1 cellular context compared by ENCODE assay signal in genomic region chr1:25247024-25247828, GRCh38.
TF ChIP-seq lines count a peak whose summit lies in the region.

RSRP1 (minus strand) TSS chr1:25247454; CDS start chr1:25246963, 491 bp downstream.

TF ChIP-seq in GM12878, 131 proteins besides CTCF, POLR2A, EP300 and RAD21 (continued from another document):
- peak; percentile 60 for TF ChIP-seq MXI1 (IDR thresholded peaks at IDR 0.05; ENCODE audit: low read depth, low read length)
- 0 out of 2 replicates have a peak, but pooled peaks have one; percentile 50 for TF ChIP-seq ZNF24 (IDR thresholded peaks at IDR 0.05)
- peak; percentile 90; the same call in 1 of the 2 replicates for TF ChIP-seq RCOR1 (conservative IDR thresholded peaks at IDR 0.05; ENCODE audit: low read depth, low read length)
- TF ChIP-seq NR2F1 (conservative IDR thresholded peaks at IDR 0.05) = peak; percentile 15; the same call in 1 of the 2 replicates
- no peak for TF ChIP-seq JUND (IDR thresholded peaks at IDR 0.05; ENCODE audit: low read depth, low read length)
- TF ChIP-seq SUZ12 (IDR thresholded peaks at IDR 0.05; ENCODE audit: unreplicated experiment) = no peak
- peak; percentile 45; the same call in 1 of the 2 replicates for TF ChIP-seq BMI1 (IDR thresholded peaks at IDR 0.05; ENCODE audit: borderline replicate concordance)
- TF ChIP-seq ESRRA (IDR thresholded peaks at IDR 0.05; ENCODE audit: low read length) = peak; percentile 28; the same call in 1 of the 2 replicates
- no peak for TF ChIP-seq SREBF2 (IDR thresholded peaks at IDR 0.05; ENCODE audit: low read length)
- peak; percentile 93 for TF ChIP-seq CBFB (IDR thresholded peaks at IDR 0.05; ENCODE audit: low read depth)
- peak; percentile 98 for TF ChIP-seq SMAD1 (IDR thresholded peaks at IDR 0.05; ENCODE audit: low read depth, partially characterized antibody)
- peak; percentile 43; the same call in 1 of the 2 replicates for TF ChIP-seq PAX5 (IDR thresholded peaks at IDR 0.05; ENCODE audit: borderline replicate concordance, low read depth, low read length)
- TF ChIP-seq POLR2AphosphoS5 (IDR thresholded peaks at IDR 0.05; ENCODE audit: low read length) = peak; percentile 100
- peak in 1 of 2 experiments; percentile 59; a peak in 2 of 4 replicates for TF ChIP-seq ETV6 (conservative IDR thresholded peaks at IDR 0.05 in 1 of 2, IDR thresholded peaks at IDR 0.05 in 1 of 2; ENCODE audit: borderline replicate concordance in 1 of 2, low read depth in 1 of 2)
- 0 out of 2 replicates have a peak, but pooled peaks have one; percentile 2 for TF ChIP-seq BCL11A (IDR thresholded peaks at IDR 0.05; ENCODE audit: low read depth, low read length)
- peak; percentile 88; the same call in 1 of the 2 replicates for TF ChIP-seq TCF3 (IDR thresholded peaks at IDR 0.05; ENCODE audit: borderline replicate concordance, insufficient read depth, low read depth, low read length)
- TF ChIP-seq E2F8 (IDR thresholded peaks at IDR 0.05; ENCODE audit: low read depth, partially characterized antibody) = peak; percentile 55
- TF ChIP-seq ZNF687 (IDR thresholded peaks at IDR 0.05) = peak; percentile 96
- TF ChIP-seq CREB1 (IDR thresholded peaks at IDR 0.05; ENCODE audit: low read depth) = peak; percentile 89
- peak; percentile 70; the same call in 1 of the 2 replicates for TF ChIP-seq GATAD2B (conservative IDR thresholded peaks at IDR 0.05; ENCODE audit: low read depth)
- 0 out of 4 replicates have a peak, but pooled peaks of 1 of the 2 experiments have one; percentile 16 for TF ChIP-seq IKZF2 (IDR thresholded peaks at IDR 0.05)
- peak; percentile 97 for TF ChIP-seq MLLT1 (IDR thresholded peaks at IDR 0.05)
- peak; percentile 97 for TF ChIP-seq RB1 (IDR thresholded peaks at IDR 0.05; ENCODE audit: borderline replicate concordance)
- TF ChIP-seq IKZF1 (conservative IDR thresholded peaks at IDR 0.05) = peak; percentile 84
- peak; percentile 94 for TF ChIP-seq CHD1 (IDR thresholded peaks at IDR 0.05; ENCODE audit: low read depth, low read length)
- TF ChIP-seq IRF3 (IDR thresholded peaks at IDR 0.05) = no peak
- TF ChIP-seq ATF7 (IDR thresholded peaks at IDR 0.05; ENCODE audit: low read depth) = peak; percentile 65
- TF ChIP-seq BHLHE40 (IDR thresholded peaks at IDR 0.05; ENCODE audit: borderline replicate concordance in 1 of 2, low read depth in 2 of 2, low read length in 1 of 2) = peak; percentile 66 to 87; a peak in 3 of 4 replicates
- peak; percentile 98 for TF ChIP-seq STAT1 (conservative IDR thresholded peaks at IDR 0.05)
- no peak for TF ChIP-seq ZNF592 (IDR thresholded peaks at IDR 0.05)
- peak; percentile 92 for TF ChIP-seq TAF1 (IDR thresholded peaks at IDR 0.05; ENCODE audit: borderline replicate concordance, low read depth, low read length)
- peak; percentile 94 for TF ChIP-seq NKRF (conservative IDR thresholded peaks at IDR 0.05)
- peak; percentile 96 for TF ChIP-seq HDAC6 (IDR thresholded peaks at IDR 0.05; ENCODE audit: unreplicated experiment)
- peak; percentile 95 for TF ChIP-seq ZBED1 (IDR thresholded peaks at IDR 0.05; ENCODE audit: borderline replicate concordance)
- TF ChIP-seq NBN (IDR thresholded peaks at IDR 0.05) = peak; percentile 99
- no peak for TF ChIP-seq ZZZ3 (IDR thresholded peaks at IDR 0.05; ENCODE audit: control insufficient read depth, insufficient read length, low read depth)
